11 cellular contexts compared by ENCODE assay signal in genomic region chr16:50744911-50745310, GRCh38. TPM values are rescaled to one million over a fixed set of nuclear protein-coding genes. Genes with fewer than 3 reads are reported as not detected.
DNase-seq lines count a peak whose midpoint lies in the region; ATAC-seq, FAIRE-seq and TF ChIP-seq lines count a peak whose summit lies in the region.
"Had no signal": no experiment of that assay in that cellular context is flagged by ENCODE, and none has a peak within 500 bp of the region (broad histone marks: within the 10 kb centered on the region; RNA-seq: fewer than 3 reads in every experiment).

No MANE protein-coding gene starts in this region.

- no TSS peak for BruUV-seq in mammary epithelial cell (replicated peaks; lab: Mats Ljungman, UMichigan)

- WGBS in mammary epithelial cell (ENCODE audit: low coverage, missing lambda C conversion rate) = 21% methylated on average over 3 of the region's 3 CpGs
- WGBS in pancreas, 2 donors = 55 to 63% methylated on average over 3 of the region's 3 CpGs

- no peak for ATAC-seq in natural killer cell treated with Interleukin-12 subunit alpha and Interleukin-12 subunit beta and Interleukin-15 and Interleukin-18, amount 100 ng/mL, for 72 hours
- no peak for ATAC-seq in HG02763 (IDR thresholded peaks at IDR 0.05; ENCODE audit: unreplicated experiment)
- no peak for ATAC-seq in pancreas
- ATAC-seq: upper lobe of right lung had no signal

- H3K4me1 ChIP-seq in DOHH2 (ENCODE audit: control insufficient read depth, low read length) (peaks cover 33% of the 10 kb centered on the region), mammary epithelial cell (ENCODE audit: insufficient read depth, low read length) (peaks cover 28% of the 10 kb centered on the region), pancreas (peaks cover 0 to 20% (median 0%) of the 10 kb centered on the region in 3 donors)

- CTCF ChIA-PET in mammary epithelial cell (lab: Charles Lee; ENCODE audit: low non-redundant PET) = interaction anchor here (0.6 to 1.0 kb wide), 2 partner anchors 61 to 720 kb away, joined by 3 to 4 read pairs; partner anchors contain the start of gene CNEP1R1

- no peak overlapping the region for H3K4me3 ChIP-seq in DOHH2 (ENCODE audit: low read length)
- no peak overlapping the region for H3K4me3 ChIP-seq in mammary epithelial cell (replicated peaks in 1 of 3; ENCODE audit: insufficient read depth in 1 of 3, low read depth in 2 of 3, low read length in 3 of 3)
- H3K4me3 ChIP-seq in pancreas = no peak overlapping the region
- H3K4me3 ChIP-seq: neural progenitor cell, upper lobe of right lung had no signal

- DNase-seq in LHCN-M2 (ENCODE audit: low read depth) (peak; percentile 30), mammary epithelial cell (peak; percentile 51), DMS79 treated with DMSO at 0.1 percent for 48 hours (lab: John Stamatoyannopoulos, UW) (no peak), pancreas (no peak), NCI-H524 treated with DMSO at 0.1 percent for 48 hours (lab: John Stamatoyannopoulos, UW) (no peak)
- no peak for DNase-seq in natural killer cell treated with Interleukin-12 subunit alpha and Interleukin-12 subunit beta and Interleukin-15 and Interleukin-18, amount 100 ng/mL, for 72 hours (ENCODE audit: low spot score)
- DNase-seq: NCI-H510A, upper lobe of right lung had no signal

- H3K27me3 ChIP-seq in DOHH2 (ENCODE audit: control insufficient read depth, low read length) (no peaks in the 10 kb centered on the region), mammary epithelial cell (ENCODE audit: insufficient read depth, low read length) (no peaks in the 10 kb centered on the region), pancreas (no peaks in the 10 kb centered on the region)
- H3K27me3 ChIP-seq: neural progenitor cell, upper lobe of right lung had no signal

- no peaks in the 10 kb centered on the region for H3K9me2 ChIP-seq in DOHH2 (replicated peaks; ENCODE audit: control insufficient read depth, low read length)

- H3K36me3 ChIP-seq in DOHH2 (ENCODE audit: control insufficient read depth, low read length) (peaks cover 3% of the 10 kb centered on the region; the same call in 1 of the 2 replicates), mammary epithelial cell (ENCODE audit: insufficient read depth, low read length) (no peaks in the 10 kb centered on the region), pancreas (no peaks in the 10 kb centered on the region)
- H3K36me3 ChIP-seq: neural progenitor cell had no signal

- peak overlapping the region; percentile 93 to 96 for H3K27ac Mint-ChIP-seq in natural killer cell treated with Interleukin-12 subunit alpha and Interleukin-12 subunit beta and Interleukin-15 and Interleukin-18, amount 100 ng/mL, for 72 hours
- H3K27ac Mint-ChIP-seq: neural progenitor cell had no signal

- dilution Hi-C loops in mammary epithelial cell (cut with HindIII; ENCODE audit: low sequenced_read_pairs) = no loop called here

- no peaks in the 10 kb centered on the region for H3K27me3 Mint-ChIP-seq in natural killer cell treated with Interleukin-12 subunit alpha and Interleukin-12 subunit beta and Interleukin-15 and Interleukin-18, amount 100 ng/mL, for 72 hours

- no peaks in the 10 kb centered on the region for H3K9me3 ChIP-seq in DOHH2 (ENCODE audit: control insufficient read depth, insufficient read depth, low read length)
- no peaks in the 10 kb centered on the region for H3K9me3 ChIP-seq in mammary epithelial cell (replicated peaks; ENCODE audit: insufficient read depth, low read length)
- H3K9me3 ChIP-seq in pancreas = no peaks in the 10 kb centered on the region
- H3K9me3 ChIP-seq: upper lobe of right lung had no signal

- H3K79me2 ChIP-seq in DOHH2 (ENCODE audit: control insufficient read depth, low read length) (no peaks in the 10 kb centered on the region), mammary epithelial cell (ENCODE audit: insufficient read depth, low read length) (peaks cover 11% of the 10 kb centered on the region)

- no peaks in the 10 kb centered on the region for H3K9me3 Mint-ChIP-seq in natural killer cell treated with Interleukin-12 subunit alpha and Interleukin-12 subunit beta and Interleukin-15 and Interleukin-18, amount 100 ng/mL, for 72 hours
- H3K9me3 Mint-ChIP-seq: neural progenitor cell had no signal

- peak overlapping the region; percentile 94 for H3K4me3 Mint-ChIP-seq in natural killer cell treated with Interleukin-12 subunit alpha and Interleukin-12 subunit beta and Interleukin-15 and Interleukin-18, amount 100 ng/mL, for 72 hours
- H3K4me3 Mint-ChIP-seq: neural progenitor cell had no signal

- no peak overlapping the region for H2AFZ ChIP-seq in mammary epithelial cell (ENCODE audit: low read depth, low read length)
- H2AFZ ChIP-seq: neural progenitor cell had no signal

- H3K4me2 ChIP-seq in DOHH2 (ENCODE audit: low read length) = peak overlapping the region; percentile 76
- H3K4me2 ChIP-seq in mammary epithelial cell (ENCODE audit: insufficient read depth, low read depth, low read length) = peak overlapping the region; percentile 62
- H3K4me2 ChIP-seq: neural progenitor cell had no signal

- FAIRE-seq in pancreas (lab: Jason Lieb, UNC) = no peak

- H3F3A ChIP-seq in DOHH2 (ENCODE audit: control insufficient read depth, insufficient read depth) = no peaks in the 10 kb centered on the region

- H3K36me3 Mint-ChIP-seq in natural killer cell treated with Interleukin-12 subunit alpha and Interleukin-12 subunit beta and Interleukin-15 and Interleukin-18, amount 100 ng/mL, for 72 hours = peaks cover 21% of the 10 kb centered on the region
- H3K36me3 Mint-ChIP-seq: neural progenitor cell had no signal

- H4K20me1 ChIP-seq in DOHH2 (ENCODE audit: control insufficient read depth, insufficient read depth, low read depth, low read length) (no peaks in the 10 kb centered on the region), mammary epithelial cell (ENCODE audit: insufficient read depth, low read length) (no peaks in the 10 kb centered on the region)

- no peak overlapping the region for H3K9ac ChIP-seq in mammary epithelial cell (ENCODE audit: insufficient read depth, low read length)
- H3K9ac ChIP-seq: neural progenitor cell had no signal

- intact Hi-C loops in mammary epithelial cell (cut with micrococcal nuclease) (loop anchor here (5.0 to 10.0 kb wide), 3 partner anchors 200 to 533 kb away; partner anchors contain the start of gene NKD1), pancreas (cut with DNase I) (no loop called here)

- peaks cover 58 to 61% of the 10 kb centered on the region in 2 donors for H3K4me1 Mint-ChIP-seq in natural killer cell treated with Interleukin-12 subunit alpha and Interleukin-12 subunit beta and Interleukin-15 and Interleukin-18, amount 100 ng/mL, for 72 hours (ENCODE audit: low read depth in 2 of 2)

- TF ChIP-seq CTCF in DOHH2 (IDR thresholded peaks at IDR 0.05; ENCODE audit: low read depth, low read length, poor library complexity, severe bottlenecking) = no peak
- TF ChIP-seq CTCF in mammary epithelial cell (conservative IDR thresholded peaks at IDR 0.05 in 1 of 2, IDR thresholded peaks at IDR 0.05 in 1 of 2; ENCODE audit: extremely low read depth in 1 of 2, insufficient read depth in 1 of 2, low read depth in 1 of 2, low read length in 2 of 2) = no peak
- TF ChIP-seq CTCF in pancreas (IDR thresholded peaks at IDR 0.05) = no peak

- H3K27ac ChIP-seq in DOHH2 (ENCODE audit: low read depth, low read length) (no peak overlapping the region), mammary epithelial cell (ENCODE audit: insufficient read depth, low read depth, low read length) (peak overlapping the region; percentile 42), pancreas (no peak overlapping the region)
- H3K27ac ChIP-seq: neural progenitor cell, upper lobe of right lung had no signal

- in situ Hi-C loops in mammary epithelial cell (cut with MboI; ENCODE audit: low sequenced_read_pairs in 2 of 2) = loop anchor here (5.0 to 10.0 kb wide), 3 partner anchors 50 to 380 kb away; partner anchors contain the start of genes BRD7 (in 1 of the 2) and NOD2 (in 1 of the 2)

RNA-seq across cellular contexts. Expression of gene CYLD, which starts 3.0 kb away (rescaled TPM):
- total RNA-seq in LHCN-M2 (2014; rRNA removed) (51.2 and 58.0 TPM in 2 replicates), mammary epithelial cell (10 to 100 TPM; 39.3 to 52.3 TPM), pancreas (10 to 100 TPM; 13.0 to 30.3 (median 18.3) TPM)
- polyA plus RNA-seq in LHCN-M2 (2012) = 17.7 TPM
- polyA plus RNA-seq in mammary epithelial cell (8.2 TPM), pancreas (10 to 100 TPM in 1 of 2 donors, 1 to 10 TPM in 1; 6.2 to 10.5 TPM)
- polyA minus RNA-seq in mammary epithelial cell = 31.0 TPM
- total RNA-seq in natural killer cell treated with Interleukin-12 subunit alpha and Interleukin-12 subunit beta and Interleukin-15 and Interleukin-18, amount 100 ng/mL, for 72 hours = 100 to 1,000 TPM in 1 of 2 donors, 10 to 100 TPM in 1; 95.4 to 126 TPM

RNA-seq across cellular contexts. Expression of gene NOD2, which starts 51.5 kb away (rescaled TPM):
- total RNA-seq in LHCN-M2 (2014; rRNA removed) = 0.26 and 0.80 TPM in 2 replicates
- 0.10 TPM for polyA plus RNA-seq in LHCN-M2 (2012)
- total RNA-seq in mammary epithelial cell = under 1 TPM; 0.17 to 0.66 TPM
- 0.28 TPM for polyA plus RNA-seq in mammary epithelial cell
- polyA minus RNA-seq in mammary epithelial cell = 2.1 TPM
- total RNA-seq in natural killer cell treated with Interleukin-12 subunit alpha and Interleukin-12 subunit beta and Interleukin-15 and Interleukin-18, amount 100 ng/mL, for 72 hours = 10 to 100 TPM in 1 of 2 donors, 1 to 10 TPM in 1; 3.7 to 11.2 TPM
- 1 to 10 TPM in 2 of 6 donors, under 1 TPM in 4; 0.08 to 2.1 (median 0.38) TPM for total RNA-seq in pancreas
- polyA plus RNA-seq in pancreas = under 1 TPM; 0.19 TPM

Comparison
In these comparisons a context has a peak if more than half of its experiments do, and no peak if none do; other contexts are left out.
1. DNase-seq: peak in LHCN-M2 (single experiment) and mammary epithelial cell (single experiment); none in natural killer cell treated with Interleukin-12 subunit alpha and Interleukin-12 subunit beta and Interleukin-15 and Interleukin-18, amount 100 ng/mL, for 72 hours (single experiment), DMS79 treated with DMSO at 0.1 percent for 48 hours (single experiment), pancreas (0 of 6) and NCI-H524 treated with DMSO at 0.1 percent for 48 hours (single experiment).